ENCODE assay signal across 8 cellular contexts in genomic region chr15:60585743-60586708, GRCh38.
DNase-seq lines count a peak whose midpoint lies in the region; ATAC-seq, FAIRE-seq and TF ChIP-seq lines count a peak whose summit lies in the region.

No MANE protein-coding gene starts in this region.

- 17 to 24% (median 21%) methylated on average over 6 of the region's 6 CpGs for WGBS in heart left ventricle, 4 donors

- DNase-seq in activated T-cell treated with anti-CD3 and anti-CD28 coated beads for 4 hours (peak; percentile 52), RCC 7860 (ENCODE audit: low spot score) (peak; percentile 43), amniotic epithelial cell (ENCODE audit: low read depth) (peak; percentile 67), heart left ventricle (peak in 4 of 5 donors; percentile 33 to 60 (median 40)), putamen (ENCODE audit: low spot score) (peak; percentile 70)
- DNase-seq in activated T-cell treated with anti-CD3 and anti-CD28 coated beads, Interleukin-2, amount 50 U/mL, for 48 hours, result no peak

- no peak overlapping the region for H3K4me3 ChIP-seq in heart left ventricle

- H3K27me3 ChIP-seq in heart left ventricle, result no peaks in the 10 kb centered on the region

- ATAC-seq in heart left ventricle (peak; percentile 60 to 81 (median 79)), GM19463 (IDR thresholded peaks at IDR 0.05; ENCODE audit: unreplicated experiment) (no peak)

- no peaks in the 10 kb centered on the region for H3K9me3 ChIP-seq in heart left ventricle

- TF ChIP-seq CTCF in LNCAP (IDR thresholded peaks at IDR 0.05), result peak; percentile 83
- peak; percentile 82 to 97 (median 91) for TF ChIP-seq CTCF in heart left ventricle (IDR thresholded peaks at IDR 0.05)

- intact Hi-C loops in heart left ventricle (cut with DNase I), result loop anchor here (1.0 to 10.0 kb wide), 10 partner anchors 331 to 1251 kb away; no protein-coding TSS in a partner anchor

- peaks cover 0 to 66% (median 23%) of the 10 kb centered on the region in 12 donors for H3K4me1 ChIP-seq in heart left ventricle

- H3K36me3 ChIP-seq in heart left ventricle, result no peaks in the 10 kb centered on the region

- H3K27ac ChIP-seq in heart left ventricle, result peak overlapping the region in 2 of 12 donors; percentile 7 to 73

- peak; percentile 79 for FAIRE-seq in RCC 7860 (lab: Jason Lieb, UNC)

- no peak for TF ChIP-seq POLR2A in heart left ventricle (IDR thresholded peaks at IDR 0.05)

Comparison
In these comparisons a context has a peak if more than half of its experiments do, and no peak if none do; other contexts are left out.
1. DNase-seq: peak in activated T-cell treated with anti-CD3 and anti-CD28 coated beads for 4 hours (single experiment), RCC 7860 (single experiment), amniotic epithelial cell (single experiment), heart left ventricle (4 of 5) and putamen (single experiment); none in activated T-cell treated with anti-CD3 and anti-CD28 coated beads, Interleukin-2, amount 50 U/mL, for 48 hours (0 of 2).